ENCODE assay signal across 20 cellular contexts in the genomic region with DNA sequence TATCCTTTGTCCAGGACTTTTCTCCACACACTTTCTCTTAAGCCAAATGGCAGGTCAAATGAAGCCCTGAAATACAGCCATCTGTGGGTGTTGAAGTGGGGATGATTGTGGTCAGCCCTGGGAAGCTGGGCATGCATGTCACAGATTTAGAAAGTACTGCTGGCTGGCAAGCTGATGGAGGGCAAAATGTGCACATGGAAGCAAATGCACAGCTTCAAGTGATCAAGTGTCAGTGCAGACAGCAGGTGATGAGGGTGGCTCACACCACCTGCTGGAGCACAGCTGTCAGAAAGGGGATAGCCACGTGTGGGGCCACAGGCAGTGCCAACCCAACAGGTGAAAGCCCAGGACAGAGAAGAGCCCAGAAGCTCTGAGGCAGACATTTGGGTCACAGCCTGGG. TPM values are rescaled to one million over a fixed set of nuclear protein-coding genes. Genes with fewer than 3 reads are reported as not detected.
DNase-seq lines count a peak whose midpoint lies in the region; ATAC-seq and TF ChIP-seq lines count a peak whose summit lies in the region.
"Had no signal": no experiment of that assay in that cellular context is flagged by ENCODE, and none has a peak within 500 bp of the region (broad histone marks: within the 10 kb centered on the region; RNA-seq: fewer than 3 reads in every experiment).

No MANE protein-coding gene starts in this region.

- H3K9me3 Mint-ChIP-seq in naive B cell = no peaks in the 10 kb centered on the region
- H3K9me3 Mint-ChIP-seq in endodermal cell = peaks cover 39% of the 10 kb centered on the region
- H3K9me3 Mint-ChIP-seq: CD4-positive, alpha-beta T cell had no signal

- H3K27ac Mint-ChIP-seq in naive B cell (peak overlapping the region in 1 of 6 donors; percentile 75), endodermal cell (no peak overlapping the region)
- H3K27ac Mint-ChIP-seq: CD4-positive, alpha-beta T cell; mesothelial cell of epicardium had no signal

- no peak overlapping the region for H3K27ac ChIP-seq in endodermal cell (ENCODE audit: low read depth, low read length)
- H3K27ac ChIP-seq: body of pancreas, HL-60, pancreas, SK-N-MC had no signal

- H3K36me3 ChIP-seq in endodermal cell (ENCODE audit: control insufficient read depth, insufficient read depth, low read length) = no peaks in the 10 kb centered on the region
- H3K36me3 ChIP-seq: pancreas had no signal

- H3K36me3 Mint-ChIP-seq in naive B cell (no peaks in the 10 kb centered on the region), endodermal cell (ENCODE audit: low read depth) (no peaks in the 10 kb centered on the region)
- H3K36me3 Mint-ChIP-seq: mesothelial cell of epicardium had no signal

- no peaks in the 10 kb centered on the region for H3K27me3 ChIP-seq in endodermal cell (ENCODE audit: control insufficient read depth, insufficient read depth, low read length, poor library complexity, severe bottlenecking)
- H3K27me3 ChIP-seq: body of pancreas, pancreas had no signal

- H3K4me3 ChIP-seq in endodermal cell (ENCODE audit: low read length) = no peak overlapping the region
- H3K4me3 ChIP-seq: body of pancreas, pancreas, SK-N-MC had no signal

- H3K4me1 Mint-ChIP-seq in naive B cell = peaks cover 0 to 8% (median 7%) of the 10 kb centered on the region in 3 donors
- peaks cover 6% of the 10 kb centered on the region for H3K4me1 Mint-ChIP-seq in endodermal cell

- DNase-seq in NCI-H2081 (lab: John Stamatoyannopoulos, UW) (peak; percentile 32 to 65), NCI-H2081 treated with DMSO at 0.1 percent for 48 hours (lab: John Stamatoyannopoulos, UW) (no peak), NCI-H2107 (lab: John Stamatoyannopoulos, UW) (peak; percentile 68), SHP77 (lab: John Stamatoyannopoulos, UW) (peak; percentile 64 to 70), naive B cell (no peak), endodermal cell (no peak), medulla oblongata (ENCODE audit: extremely low spot score) (no peak), hypothalamus (lab: John Stamatoyannopoulos, UW) (no peak)
- DNase-seq: body of pancreas; GF-D8; GOT3; NCI-H774; pancreas; stimulated activated CD4-positive, alpha-beta T cell treated with anti-CD3 and anti-CD28 coated beads, Interleukin-12 subunit alpha, Interleukin-12 subunit beta, amount 100 ng/mL, for 4 hours had no signal

- H3K4me1 ChIP-seq in endodermal cell (ENCODE audit: control insufficient read depth, insufficient read depth, low read length) = no peaks in the 10 kb centered on the region
- H3K4me1 ChIP-seq: body of pancreas, pancreas had no signal

- H3K27me3 Mint-ChIP-seq in naive B cell (no peaks in the 10 kb centered on the region), endodermal cell (ENCODE audit: insufficient read depth) (no peaks in the 10 kb centered on the region)
- H3K27me3 Mint-ChIP-seq: CD4-positive, alpha-beta T cell had no signal

- no peaks in the 10 kb centered on the region for H3K9me3 ChIP-seq in endodermal cell (ENCODE audit: control insufficient read depth, low read length)
- H3K9me3 ChIP-seq: body of pancreas, pancreas had no signal

- 75% methylated on average over 1 of the region's 1 CpG; no CpG with 5 or more reads in 1 of the 2 experiments for WGBS in endodermal cell (ENCODE audit: insufficient coverage in 1 of 2, insufficient read length in 1 of 2), 2 experiments

- H3K9ac ChIP-seq in endodermal cell (ENCODE audit: extremely low read depth, low read length, poor library complexity, severe bottlenecking) = no peak overlapping the region

- no peak for TF ChIP-seq CTCF in endodermal cell (conservative IDR thresholded peaks at IDR 0.05)

- peak; percentile 27 to 49 for ATAC-seq in naive B cell (ENCODE audit: low read depth in 2 of 2)
- ATAC-seq: body of pancreas, pancreas had no signal

- H3K4me3 Mint-ChIP-seq in naive B cell (no peak overlapping the region), endodermal cell (no peak overlapping the region)
- H3K4me3 Mint-ChIP-seq: CD4-positive, alpha-beta T cell; mesothelial cell of epicardium had no signal

RNA-seq across cellular contexts. Expression of gene ATXN3L, which starts 40.3 kb away (rescaled TPM):
- polyA plus RNA-seq in naive B cell (ENCODE audit: low read depth in 6 of 6) = not detected
- total RNA-seq in endodermal cell = not detected
- polyA plus RNA-seq in endodermal cell (2013, experiment 1 of 2) = not detected
- polyA plus RNA-seq in endodermal cell (2013, experiment 2 of 2) = not detected
- total RNA-seq: A172; body of pancreas; CD4-positive, alpha-beta T cell; mesothelial cell of epicardium; pancreas; temporal lobe had no signal
- polyA plus RNA-seq: pancreas had no signal

Comparison
In these comparisons a context has a peak if more than half of its experiments do, and no peak if none do; other contexts are left out.
1. DNase-seq: peak in NCI-H2081 (2 of 2), NCI-H2107 (single experiment) and SHP77 (2 of 2); none in NCI-H2081 treated with DMSO at 0.1 percent for 48 hours (single experiment), naive B cell (single experiment), endodermal cell (single experiment), medulla oblongata (single experiment) and hypothalamus (0 of 51).